17 cellular contexts compared by ENCODE assay signal in the genomic region with DNA sequence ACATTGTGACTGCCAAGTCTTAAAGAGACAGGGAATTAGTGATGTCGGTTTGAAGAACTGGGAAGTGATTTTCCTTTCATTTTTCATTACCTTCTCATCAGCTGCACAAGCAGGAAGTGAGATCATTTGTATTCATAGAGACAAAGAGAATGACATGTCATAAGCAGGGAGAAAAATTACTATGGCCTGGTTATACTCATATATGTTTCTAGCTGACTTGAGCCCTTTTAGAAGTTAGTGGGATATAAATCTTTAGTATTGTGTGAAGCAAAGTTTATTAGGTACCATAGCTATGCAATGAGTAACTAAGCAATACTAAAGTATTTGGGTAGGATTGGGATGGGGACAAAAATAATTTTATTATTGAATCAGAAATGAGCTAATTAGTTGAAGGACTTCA.
DNase-seq lines count a peak whose midpoint lies in the region; TF ChIP-seq lines count a peak whose summit lies in the region.
"Had no signal": no experiment of that assay in that cellular context is flagged by ENCODE, and none has a peak within 500 bp of the region (broad histone marks: within the 10 kb centered on the region; RNA-seq: fewer than 3 reads in every experiment).

No MANE protein-coding gene starts in this region.

- no peak for TF ChIP-seq EP300 in esophagus muscularis mucosa (IDR thresholded peaks at IDR 0.05)

- BruUV-seq in Caco-2 (replicated peaks; lab: Mats Ljungman, UMichigan), result no TSS peak

- H3K27me3 ChIP-seq in BJ (ENCODE audit: control insufficient read depth, insufficient read depth, low read length) (no peaks in the 10 kb centered on the region), Caco-2 (replicated peaks; ENCODE audit: control insufficient read depth, insufficient read depth, low read length) (no peaks in the 10 kb centered on the region), esophagus muscularis mucosa (no peaks in the 10 kb centered on the region)
- H3K27me3 ChIP-seq: BLaER1 treated with 17β-estradiol and CSF1 and Interleukin-3, amounts not matched to agents 10 nM and 100 nM; SJSA1 had no signal

- H3K9me3 ChIP-seq in Caco-2 (no peaks in the 10 kb centered on the region), esophagus muscularis mucosa (no peaks in the 10 kb centered on the region)

- no peak for TF ChIP-seq POLR2A in esophagus muscularis mucosa (IDR thresholded peaks at IDR 0.05; ENCODE audit: low read depth)

- H3K27me3 Mint-ChIP-seq in Caco-2 (ENCODE audit: insufficient read depth, unreplicated experiment), result no peaks in the 10 kb centered on the region
- H3K27me3 Mint-ChIP-seq: CD4-positive, alpha-beta memory T cell had no signal

- no peaks in the 10 kb centered on the region for H3K36me3 Mint-ChIP-seq in Caco-2 (ENCODE audit: insufficient read depth, unreplicated experiment)
- H3K36me3 Mint-ChIP-seq: CD4-positive, alpha-beta memory T cell had no signal

- no peak overlapping the region for H3K27ac Mint-ChIP-seq in Caco-2 (ENCODE audit: unreplicated experiment)
- H3K27ac Mint-ChIP-seq: CD4-positive, alpha-beta memory T cell; T-helper 1 cell treated with Interleukin-12 subunit alpha and Interleukin-12 subunit beta and Interleukin-4 antibody, amounts not matched to agents 30 μg/mL and 1 μg/mL, for 36 hours had no signal

- H3K9me3 Mint-ChIP-seq in Caco-2 (ENCODE audit: unreplicated experiment), result no peaks in the 10 kb centered on the region

- H3K4me1 Mint-ChIP-seq in Caco-2 (ENCODE audit: low read depth, unreplicated experiment), result no peaks in the 10 kb centered on the region
- H3K4me1 Mint-ChIP-seq: CD4-positive, alpha-beta memory T cell had no signal

- DNase-seq in BJ (ENCODE audit: low read depth), result peak; percentile 50
- peak; percentile 15 for DNase-seq in GM04503 (ENCODE audit: low read depth)
- DNase-seq in M059J (ENCODE audit: low read depth), result peak; percentile 21
- DNase-seq in foreskin fibroblast, result peak; percentile 12 to 14
- DNase-seq in GM10266 (ENCODE audit: extremely low spot score), result no peak
- DNase-seq in Caco-2, result no peak
- no peak for DNase-seq in esophagus muscularis mucosa (ENCODE audit: extremely low spot score)
- no peak for DNase-seq in GM20000 (ENCODE audit: low spot score)
- DNase-seq: CD4-positive, alpha-beta memory T cell; NCI-H1105; NCI-H446; NCI-H526; OCI-M1 had no signal

- H3K36me3 ChIP-seq in BJ (ENCODE audit: control insufficient read depth, insufficient read depth, low read length) (no peaks in the 10 kb centered on the region), Caco-2 (ENCODE audit: control insufficient read depth, insufficient read depth, low read length) (no peaks in the 10 kb centered on the region), esophagus muscularis mucosa (no peaks in the 10 kb centered on the region)
- H3K36me3 ChIP-seq: BLaER1 treated with 17β-estradiol and CSF1 and Interleukin-3, amounts not matched to agents 10 nM and 100 nM; SJSA1 had no signal

- H3K4me3 Mint-ChIP-seq in Caco-2 (ENCODE audit: unreplicated experiment), result no peak overlapping the region
- H3K4me3 Mint-ChIP-seq: CD4-positive, alpha-beta memory T cell; T-helper 1 cell treated with Interleukin-12 subunit alpha and Interleukin-12 subunit beta and Interleukin-4 antibody, amounts not matched to agents 30 μg/mL and 1 μg/mL, for 36 hours had no signal

- POLR2A ChIA-PET in BJ (lab: Charles Lee) (no interaction called here), Caco-2 (lab: Charles Lee) (no interaction called here)

- CTCF ChIA-PET in BJ (lab: Yijun Ruan, JAX) (no interaction called here), Caco-2 (lab: Charles Lee) (no interaction called here)

- H3K4me1 ChIP-seq in Caco-2, result no peaks in the 10 kb centered on the region
- no peaks in the 10 kb centered on the region for H3K4me1 ChIP-seq in esophagus muscularis mucosa
- H3K4me1 ChIP-seq: BLaER1 treated with 17β-estradiol and CSF1 and Interleukin-3, amounts not matched to agents 10 nM and 100 nM; SJSA1 had no signal

- intact Hi-C loops in Caco-2 (cut with micrococcal nuclease; ENCODE audit: unreplicated experiment) (no loop called here), esophagus muscularis mucosa (cut with DNase I) (no loop called here)

- TF ChIP-seq CTCF in BJ (IDR thresholded peaks at IDR 0.05; ENCODE audit: insufficient read depth, low read depth, low read length), result no peak
- no peak for TF ChIP-seq CTCF in foreskin fibroblast (IDR thresholded peaks at IDR 0.05; ENCODE audit: low read depth, low read length)
- no peak for TF ChIP-seq CTCF in GM10266 (IDR thresholded peaks at IDR 0.05; ENCODE audit: control insufficient read depth, insufficient read depth, low read depth, missing control alignments)
- no peak for TF ChIP-seq CTCF in Caco-2 (IDR thresholded peaks at IDR 0.05; ENCODE audit: insufficient read depth in 1 of 2, low read depth in 1 of 2, low read length in 1 of 2, severe bottlenecking in 1 of 2, unreplicated experiment in 1 of 2)
- TF ChIP-seq CTCF in esophagus muscularis mucosa (IDR thresholded peaks at IDR 0.05), result no peak
- no peak for TF ChIP-seq CTCF in GM20000 (IDR thresholded peaks at IDR 0.05; ENCODE audit: extremely low read depth, missing control alignments)

- no peak overlapping the region for H3K27ac ChIP-seq in esophagus muscularis mucosa (replicated peaks in 1 of 4)
- H3K27ac ChIP-seq: BLaER1 treated with 17β-estradiol and CSF1 and Interleukin-3, amounts not matched to agents 10 nM and 100 nM; SJSA1 had no signal

- WGBS in esophagus muscularis mucosa, result 13% methylated on average over 1 of the region's 1 CpG

- no peak overlapping the region for H3K4me3 ChIP-seq in BJ (ENCODE audit: low read depth, low read length)
- no peak overlapping the region for H3K4me3 ChIP-seq in foreskin fibroblast (ENCODE audit: low read depth in 1 of 2, low read length in 2 of 2)
- no peak overlapping the region for H3K4me3 ChIP-seq in Caco-2 (ENCODE audit: low read depth, low read length)
- H3K4me3 ChIP-seq in esophagus muscularis mucosa, result no peak overlapping the region
- H3K4me3 ChIP-seq: BLaER1 treated with 17β-estradiol and CSF1 and Interleukin-3, amounts not matched to agents 10 nM and 100 nM; K562; SJSA1 had no signal

Comparison
In these comparisons a context has a peak if more than half of its experiments do, and no peak if none do; other contexts are left out.
1. DNase-seq: peak in BJ (single experiment), GM04503 (single experiment), M059J (single experiment) and foreskin fibroblast (2 of 2); none in GM10266 (single experiment), Caco-2 (0 of 2), esophagus muscularis mucosa (single experiment) and GM20000 (single experiment).